17 cellular contexts compared by ENCODE assay signal in the genomic region with DNA sequence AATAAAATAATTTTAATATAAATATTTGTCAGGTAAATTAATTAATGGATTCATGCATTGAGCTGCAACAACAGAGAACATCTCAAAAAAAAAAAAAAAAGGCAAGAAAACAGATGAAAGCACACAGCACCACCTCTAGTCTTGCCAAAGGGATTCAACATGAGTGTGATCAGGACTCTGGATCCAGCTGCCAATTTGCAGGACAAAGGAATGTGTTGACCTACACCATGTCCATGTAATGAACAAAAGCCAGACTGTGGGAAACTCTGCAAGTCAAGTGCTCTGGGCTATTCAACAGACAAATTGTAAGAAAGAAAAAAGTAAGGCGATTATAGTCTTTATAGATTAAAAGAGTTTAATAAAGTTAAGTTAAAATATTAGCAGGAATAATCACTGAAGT.
"Had no signal": no experiment of that assay in that cellular context is flagged by ENCODE, and none has a peak within 500 bp of the region (broad histone marks: within the 10 kb centered on the region; RNA-seq: fewer than 3 reads in every experiment).

No MANE protein-coding gene starts in this region.

- H3K4me1 ChIP-seq: left lung, suprapubic skin had no signal

- H3K36me3 Mint-ChIP-seq: activated naive CD4-positive, alpha-beta T cell treated with anti-CD3 and anti-CD28 coated beads, Interleukin-2, amount 50 U/mL, for 72 hours; brain; type B pancreatic cell had no signal

- H3K27ac Mint-ChIP-seq: activated naive CD4-positive, alpha-beta T cell treated with anti-CD3 and anti-CD28 coated beads, Interleukin-2, amount 50 U/mL, for 72 hours; brain; nephron; T-helper 17 cell; type B pancreatic cell had no signal

- DNase-seq: activated CD4-positive, alpha-beta T cell treated with anti-CD3 and anti-CD28 coated beads, Interleukin-2, amount 50 U/mL, for 1 hour; activated CD4-positive, CD25-positive, alpha-beta regulatory T cell; activated T-cell treated with anti-CD3 and anti-CD28 coated beads, Interleukin-2, amount 50 U/mL, for 1 hour; amniotic stem cell; effector memory CD4-positive, alpha-beta T cell; left lung; mesendoderm; stimulated activated CD4-positive, alpha-beta T cell treated with anti-CD3 and anti-CD28 coated beads, Interleukin-4, amount 100 ng/mL, for 1 hour; stimulated activated CD8-positive, alpha-beta memory T cell treated with anti-CD3 and anti-CD28 coated beads, Interleukin-4, amount 100 ng/mL, for 48 hours; stimulated activated naive CD8-positive, alpha-beta T cell treated with anti-CD3 and anti-CD28 coated beads, Interleukin-15, Interleukin-2, amounts not matched to agents 100 U/mL and 50 U/mL, for 24 hours; T-helper 17 cell had no signal

- H3K4me3 Mint-ChIP-seq: brain, nephron, T-helper 17 cell, type B pancreatic cell had no signal

- H3K4me1 Mint-ChIP-seq: brain, nephron, T-helper 17 cell had no signal

- H3K27me3 ChIP-seq: left lung, suprapubic skin had no signal

- H3K9me3 Mint-ChIP-seq: brain, nephron, type B pancreatic cell had no signal

- H3K27ac ChIP-seq: epithelial cell of prostate, left lung, suprapubic skin had no signal

- H3K9me3 ChIP-seq: left lung, suprapubic skin had no signal

- H3K4me3 ChIP-seq: left lung, suprapubic skin had no signal

- ATAC-seq: activated naive CD4-positive, alpha-beta T cell treated with anti-CD3 and anti-CD28 coated beads, Interleukin-2, amount 50 U/mL, for 72 hours; left lung; stimulated activated naive CD8-positive, alpha-beta T cell treated with anti-CD3 and anti-CD28 coated beads, Interleukin-15, Interleukin-2, amounts not matched to agents 100 U/mL and 50 U/mL, for 24 hours; T-helper 17 cell had no signal

- H3K36me3 ChIP-seq: left lung, suprapubic skin had no signal

- H3K27me3 Mint-ChIP-seq: brain, T-helper 17 cell, type B pancreatic cell had no signal
